Comparison of ENCODE assay signal across 28 cellular contexts in the genomic region with DNA sequence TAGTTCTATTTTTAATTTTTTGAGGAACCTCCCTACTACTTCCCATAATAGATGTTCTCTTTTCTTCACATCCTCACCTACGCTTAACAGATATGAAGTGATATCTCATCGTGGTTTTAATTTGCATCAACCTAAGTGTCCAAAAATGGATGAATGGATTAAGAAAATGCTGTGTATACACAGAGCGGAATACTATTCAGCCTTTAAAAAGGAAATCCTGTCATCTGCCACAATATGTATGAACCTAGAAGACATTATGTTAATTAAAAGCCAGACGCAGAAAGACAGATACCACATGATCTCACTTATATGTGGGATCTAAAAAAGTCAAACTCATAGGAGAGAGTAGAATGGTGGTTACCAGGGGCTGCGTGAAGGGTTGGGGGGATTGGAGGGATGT.
"Had no signal": no experiment of that assay in that cellular context is flagged by ENCODE, and none has a peak within 500 bp of the region (broad histone marks: within the 10 kb centered on the region; RNA-seq: fewer than 3 reads in every experiment).

No MANE protein-coding gene starts in this region.

- H3K4me1 ChIP-seq: colonic mucosa, esophagus squamous epithelium, gastrocnemius medialis, left lung, lower lobe of right lung had no signal

- H2AFZ ChIP-seq: hepatocyte had no signal

- H3K4me1 Mint-ChIP-seq: endodermal cell had no signal

- H3K9me3 Mint-ChIP-seq: dendritic cell treated with granulocyte-macrophage colony-stimulating factor and Interleukin-4, amounts not matched to agents 40 ng/mL and 50 ng/mL, for 4 days; effector memory CD8-positive, alpha-beta T cell; endodermal cell; immature natural killer cell had no signal

- H3K79me2 ChIP-seq: hepatocyte had no signal

- H3K27ac Mint-ChIP-seq: dendritic cell treated with granulocyte-macrophage colony-stimulating factor and Interleukin-4, amounts not matched to agents 40 ng/mL and 50 ng/mL, for 4 days; effector memory CD8-positive, alpha-beta T cell; endodermal cell; naive thymus-derived CD4-positive, alpha-beta T cell had no signal

- H3K27me3 ChIP-seq: colonic mucosa, esophagus squamous epithelium, gastrocnemius medialis, heart right ventricle, hepatocyte, left lung had no signal

- H3K27ac ChIP-seq: colonic mucosa, epithelial cell of prostate, esophagus squamous epithelium, gastrocnemius medialis, heart right ventricle, hepatocyte, left lung, lower lobe of right lung had no signal

- H3K4me3 Mint-ChIP-seq: dendritic cell treated with granulocyte-macrophage colony-stimulating factor and Interleukin-4, amounts not matched to agents 40 ng/mL and 50 ng/mL, for 4 days; effector memory CD8-positive, alpha-beta T cell; endodermal cell; immature natural killer cell; naive thymus-derived CD4-positive, alpha-beta T cell had no signal

- H3K27me3 Mint-ChIP-seq: dendritic cell treated with granulocyte-macrophage colony-stimulating factor and Interleukin-4, amounts not matched to agents 40 ng/mL and 50 ng/mL, for 4 days; effector memory CD8-positive, alpha-beta T cell; naive thymus-derived CD4-positive, alpha-beta T cell had no signal

- ATAC-seq: effector memory CD8-positive, alpha-beta T cell; esophagus mucosa; gastrocnemius medialis; heart right ventricle; left cardiac atrium; left lung; left ventricle myocardium superior; lower lobe of right lung; naive thymus-derived CD4-positive, alpha-beta T cell had no signal

- H3K9me3 ChIP-seq: colonic mucosa, esophagus squamous epithelium, gastrocnemius medialis, heart right ventricle, left lung, lower lobe of right lung had no signal

- H3K4me2 ChIP-seq: hepatocyte had no signal

- H3K4me3 ChIP-seq: colonic mucosa, esophagus squamous epithelium, gastrocnemius medialis, heart right ventricle, hepatocyte, left lung, lower lobe of right lung had no signal

- DNase-seq: colonic mucosa; cortex of kidney; effector CD8-positive, alpha-beta T cell; effector memory CD8-positive, alpha-beta T cell; endodermal cell; erythroblast; esophagus squamous epithelium; foreskin fibroblast; foreskin melanocyte; gastrocnemius medialis; glutamatergic neuron; head of caudate nucleus; heart right ventricle; hypothalamus; immature natural killer cell; islet precursor cell; kidney; left cardiac atrium; left lung; left ventricle myocardium superior; lower lobe of right lung; mesendoderm; midbrain; naive thymus-derived CD4-positive, alpha-beta T cell had no signal

- H3K36me3 ChIP-seq: colonic mucosa, gastrocnemius medialis had no signal
